ENCODE assay signal across 10 cellular contexts in genomic region chr3:33218446-33219174, GRCh38. TPM values are rescaled to one million over a fixed set of nuclear protein-coding genes. Genes with fewer than 3 reads are reported as not detected.
DNase-seq lines count a peak whose midpoint lies in the region; ATAC-seq, FAIRE-seq and TF ChIP-seq lines count a peak whose summit lies in the region.
"Had no signal": no experiment of that assay in that cellular context is flagged by ENCODE, and none has a peak within 500 bp of the region (broad histone marks: within the 10 kb centered on the region; RNA-seq: fewer than 3 reads in every experiment).

SUSD5 (minus strand) TSS chr3:33218810; CDS start chr3:33218797, 13 bp downstream.

- intact Hi-C loops in left ventricle myocardium superior (cut with micrococcal nuclease): no loop called here
- intact Hi-C loops in sigmoid colon (cut with DNase I): no loop called here

- WGBS in sigmoid colon, 2 donors: 1 to 4% methylated on average over 90 of the region's 90 CpGs
- WGBS in small intestine, 3 donors: 2 to 7% (median 4%) methylated on average over 58 to 90 of the region's 90 CpGs

- TF ChIP-seq EP300 in sigmoid colon (IDR thresholded peaks at IDR 0.05): no peak

- H3K4me1 ChIP-seq in sigmoid colon (peaks cover 0 to 17% (median 15%) of the 10 kb centered on the region in 4 donors), small intestine (ENCODE audit: control insufficient read depth in 2 of 2, insufficient read depth in 1 of 2, low read depth in 1 of 2, low read length in 1 of 2) (no peaks in the 10 kb centered on the region)

- TF ChIP-seq CTCF in WERI-Rb-1 (IDR thresholded peaks at IDR 0.05; ENCODE audit: low read depth, low read length) (no peak), sigmoid colon (IDR thresholded peaks at IDR 0.05) (no peak)

- DNase-seq in NCI-H1417 (lab: John Stamatoyannopoulos, UW) (peak in 2 of 3 experiments; percentile 39 to 50), NCI-H1417 treated with DMSO at 0.1 percent for 48 hours (lab: John Stamatoyannopoulos, UW) (no peak), WERI-Rb-1 (peak; percentile 48), left ventricle myocardium superior (peak; percentile 31), sigmoid colon (no peak), small intestine (no peak)

- H3K4me3 ChIP-seq in WERI-Rb-1 (ENCODE audit: low read depth, low read length) (peak within 1 kb of the TSS; percentile 80), sigmoid colon (peak within 1 kb of the TSS; percentile 24 to 59 (median 44)), small intestine (ENCODE audit: low read depth in 1 of 2, low read length in 2 of 2) (no peak within 1 kb of the TSS)
- H3K4me3 ChIP-seq: BLaER1 treated with 17β-estradiol and CSF1 and Interleukin-3, amounts not matched to agents 10 nM and 100 nM had no signal

- H3K27ac ChIP-seq in WERI-Rb-1 (no peak within 1 kb of the TSS), sigmoid colon (no peak within 1 kb of the TSS), small intestine (ENCODE audit: low read depth in 1 of 2, low read length in 1 of 2) (no peak within 1 kb of the TSS)
- H3K27ac ChIP-seq: BLaER1 treated with 17β-estradiol and CSF1 and Interleukin-3, amounts not matched to agents 10 nM and 100 nM; VCaP had no signal

- peaks cover 3% of the 10 kb centered on the region for H3K27me3 ChIP-seq in WERI-Rb-1 (ENCODE audit: insufficient read depth, low read depth, severe bottlenecking)
- peaks cover 0 to 39% (median 17%) of the 10 kb centered on the region in 3 donors for H3K27me3 ChIP-seq in sigmoid colon
- peaks cover 7 to 8% of the 10 kb centered on the region in 2 donors for H3K27me3 ChIP-seq in small intestine (ENCODE audit: control insufficient read depth in 2 of 2, insufficient read depth in 2 of 2, low read length in 2 of 2)

- ATAC-seq in left ventricle myocardium superior (peak; percentile 77), HG03520 (IDR thresholded peaks at IDR 0.05; ENCODE audit: unreplicated experiment) (no peak), GM21515 (IDR thresholded peaks at IDR 0.05; ENCODE audit: unreplicated experiment) (no peak)

- no peaks in the 10 kb centered on the region for H3K36me3 ChIP-seq in WERI-Rb-1
- no peaks in the 10 kb centered on the region for H3K36me3 ChIP-seq in sigmoid colon
- no peaks in the 10 kb centered on the region for H3K36me3 ChIP-seq in small intestine (ENCODE audit: control insufficient read depth in 2 of 2, insufficient read depth in 2 of 2, low read length in 2 of 2)
- H3K36me3 ChIP-seq: BLaER1 treated with 17β-estradiol and CSF1 and Interleukin-3, amounts not matched to agents 10 nM and 100 nM had no signal

- TF ChIP-seq POLR2A in sigmoid colon (IDR thresholded peaks at IDR 0.05): no peak

- no peaks in the 10 kb centered on the region for H3K9me3 ChIP-seq in WERI-Rb-1 (ENCODE audit: severe bottlenecking)
- peaks cover 0 to 2% (median 0%) of the 10 kb centered on the region in 4 donors for H3K9me3 ChIP-seq in sigmoid colon
- no peaks in the 10 kb centered on the region for H3K9me3 ChIP-seq in small intestine (ENCODE audit: control insufficient read depth, low read depth)

- no peak for FAIRE-seq in small intestine (lab: Jason Lieb, UNC)

RNA-seq across cellular contexts. Expression of gene SUSD5, which starts in this region (rescaled TPM):
- total RNA-seq in left ventricle myocardium superior: 1.4 TPM
- 10 to 100 TPM in 1 of 4 donors, 1 to 10 TPM in 3; 1.3 to 10.9 (median 2.5) TPM for total RNA-seq in sigmoid colon
- polyA plus RNA-seq in sigmoid colon: under 1 TPM in 2 of 3 donors, not detected in 1; under 0.01 to 0.64 TPM
- polyA plus RNA-seq in small intestine: 1 to 10 TPM in 1 of 3 donors, under 1 TPM in 1, not detected in 1; 0.27 to 2.0 TPM

Comparison
In these comparisons a context has a peak if more than half of its experiments do, and no peak if none do; other contexts are left out.
1. DNase-seq: peak in NCI-H1417 (2 of 3), WERI-Rb-1 (single experiment) and left ventricle myocardium superior (single experiment); none in NCI-H1417 treated with DMSO at 0.1 percent for 48 hours (single experiment), sigmoid colon (single experiment) and small intestine (single experiment).
2. H3K4me3 ChIP-seq: peak in WERI-Rb-1 (single experiment) and sigmoid colon (4 of 4); none in small intestine (0 of 2).